22 cellular contexts compared by ENCODE assay signal in genomic region chr2:45194611-45195010, GRCh38.
"Had no signal": no experiment of that assay in that cellular context is flagged by ENCODE, and none has a peak within 500 bp of the region (broad histone marks: within the 10 kb centered on the region; RNA-seq: fewer than 3 reads in every experiment).

No MANE protein-coding gene starts in this region.

- ATAC-seq: naive thymus-derived CD4-positive, alpha-beta T cell; natural killer cell treated with Interleukin-12 subunit alpha and Interleukin-12 subunit beta and Interleukin-15 and Interleukin-18, amount 100 ng/mL, for 72 hours; right lobe of liver; stimulated activated effector memory CD8-positive, alpha-beta T cell treated with anti-CD3 and anti-CD28 coated beads, Interleukin-12 subunit alpha, Interleukin-12 subunit beta, amount 100 ng/mL, for 72 hours; upper lobe of right lung had no signal

- H3K4me3 ChIP-seq: left ventricle myocardium inferior, lung, ovary, right atrium auricular region, right lobe of liver, spleen, suprapubic skin, thoracic aorta, tibial artery, upper lobe of right lung had no signal

- H3K27me3 ChIP-seq: ovary, right atrium auricular region, right lobe of liver, suprapubic skin, tibial artery, upper lobe of right lung had no signal

- H3K36me3 ChIP-seq: left ventricle myocardium inferior, ovary, right atrium auricular region, right lobe of liver, spleen, suprapubic skin, thoracic aorta, tibial artery, upper lobe of right lung had no signal

- H3K27ac ChIP-seq: left ventricle myocardium inferior, ovary, right atrium auricular region, right lobe of liver, spleen, suprapubic skin, thoracic aorta, tibial artery, upper lobe of right lung had no signal

- DNase-seq: hypothalamus; immature natural killer cell; left ventricle myocardium inferior; mesendoderm; naive thymus-derived CD4-positive, alpha-beta T cell; ovary; right lobe of liver; small intestine; spleen; stimulated activated CD4-positive, alpha-beta T cell treated with anti-CD3 and anti-CD28 coated beads, Interleukin-4, amount 100 ng/mL, for 24 hours; stimulated activated naive CD4-positive, alpha-beta T cell; tibial artery; trophoblast cell; upper lobe of right lung had no signal

- H3K9me3 ChIP-seq: left ventricle myocardium inferior, ovary, right atrium auricular region, right lobe of liver, spleen, suprapubic skin, thoracic aorta, tibial artery, upper lobe of right lung had no signal

- H3K4me1 ChIP-seq: left ventricle myocardium inferior, right atrium auricular region, right lobe of liver, spleen, tibial artery, upper lobe of right lung had no signal

- FAIRE-seq: islet of Langerhans, small intestine, urothelium cell line had no signal
